In genomic region chr2:69781321-69782248, GRCh38 we compare ENCODE assay signal across 1 cellular context.
A peak's percentile ranks its signal among the peaks of the same experiment; 100 is the strongest.
TF ChIP-seq lines count a peak whose summit lies in the region.

No MANE protein-coding gene starts in this region.

TF ChIP-seq in HepG2, 621 proteins besides CTCF, POLR2A, EP300 and RAD21 (continued from another document and continues in another):
- TF ChIP-seq ZXDC (CRISPR knock-in tag; IDR thresholded peaks at IDR 0.05) (no peak), ZZZ3 (CRISPR knock-in tag; IDR thresholded peaks at IDR 0.05; ENCODE audit: borderline replicate concordance) (no peak), CCAR2 (optimal IDR thresholded peaks at IDR 0.05; ENCODE audit: low read depth, low read length) (no peak), NFYC (CRISPR knock-in tag; IDR thresholded peaks at IDR 0.05) (no peak), ZNF264 (CRISPR knock-in tag; IDR thresholded peaks at IDR 0.05) (peak; percentile 90), HES4 (CRISPR knock-in tag; IDR thresholded peaks at IDR 0.05; ENCODE audit: borderline replicate concordance) (no peak), MAFG (CRISPR knock-in tag; IDR thresholded peaks at IDR 0.05) (no peak), ZNF790 (CRISPR knock-in tag; IDR thresholded peaks at IDR 0.05; ENCODE audit: borderline replicate concordance) (no peak), ZNF513 (CRISPR knock-in tag; conservative IDR thresholded peaks at IDR 0.05) (no peak), HCFC1 (IDR thresholded peaks at IDR 0.05; ENCODE audit: low read depth, low read length) (no peak), SMYD3 (CRISPR knock-in tag; IDR thresholded peaks at IDR 0.05) (peak; percentile 89; the same call in 1 of the 2 replicates), KLF13 (CRISPR knock-in tag; IDR thresholded peaks at IDR 0.05) (no peak), ZNF572 (CRISPR knock-in tag; IDR thresholded peaks at IDR 0.05) (no peak), HMGA1 (CRISPR knock-in tag; conservative IDR thresholded peaks at IDR 0.05) (no peak), SIX4 (CRISPR knock-in tag; IDR thresholded peaks at IDR 0.05) (peak; percentile 93), SAP130 (CRISPR knock-in tag; IDR thresholded peaks at IDR 0.05; ENCODE audit: low read depth) (peak; percentile 96), ZNF614 (CRISPR knock-in tag; IDR thresholded peaks at IDR 0.05; ENCODE audit: borderline replicate concordance) (peak; percentile 94), ZNF552 (CRISPR knock-in tag; IDR thresholded peaks at IDR 0.05; ENCODE audit: borderline replicate concordance) (no peak; the same call in 1 of the 2 replicates), PRDM15 (CRISPR knock-in tag; IDR thresholded peaks at IDR 0.05) (no peak), PRDM4 (CRISPR knock-in tag; IDR thresholded peaks at IDR 0.05; ENCODE audit: borderline replicate concordance) (no peak), MAZ (IDR thresholded peaks at IDR 0.05; ENCODE audit: borderline replicate concordance, low read depth, low read length) (no peak), MAZ (CRISPR knock-in tag; IDR thresholded peaks at IDR 0.05; ENCODE audit: low read depth) (peak; percentile 69), SNAI1 (CRISPR knock-in tag; IDR thresholded peaks at IDR 0.05; ENCODE audit: borderline replicate concordance) (no peak), ZNF160 (CRISPR knock-in tag; IDR thresholded peaks at IDR 0.05) (no peak), ZNF337 (CRISPR knock-in tag; IDR thresholded peaks at IDR 0.05; ENCODE audit: borderline replicate concordance, low read depth) (peak; percentile 82; the same call in 1 of the 2 replicates), ZNF615 (CRISPR knock-in tag; IDR thresholded peaks at IDR 0.05; ENCODE audit: borderline replicate concordance) (peak; percentile 39; the same call in 1 of the 2 replicates), CHD2 (IDR thresholded peaks at IDR 0.05; ENCODE audit: low read depth, low read length) (no peak), HHEX (CRISPR knock-in tag; IDR thresholded peaks at IDR 0.05) (peak; percentile 87), ZFP41 (CRISPR knock-in tag; IDR thresholded peaks at IDR 0.05; ENCODE audit: borderline replicate concordance) (no peak), MED13 (CRISPR knock-in tag; IDR thresholded peaks at IDR 0.05) (peak; percentile 88), PHF21A (CRISPR knock-in tag; IDR thresholded peaks at IDR 0.05) (peak; percentile 98), MEF2D (CRISPR knock-in tag; IDR thresholded peaks at IDR 0.05) (peak; percentile 98), GABPA (IDR thresholded peaks at IDR 0.05; ENCODE audit: low read depth, low read length) (no peak), GABPA (CRISPR knock-in tag; IDR thresholded peaks at IDR 0.05; ENCODE audit: low read depth) (peak; percentile 55; the same call in 1 of the 2 replicates), ZNF761 (CRISPR knock-in tag; conservative IDR thresholded peaks at IDR 0.05) (no peak), NFKBIZ (CRISPR knock-in tag; IDR thresholded peaks at IDR 0.05) (peak; percentile 99), ZNF510 (CRISPR knock-in tag; IDR thresholded peaks at IDR 0.05; ENCODE audit: low read depth) (no peak), RARA (CRISPR knock-in tag; IDR thresholded peaks at IDR 0.05) (peak; percentile 100), CEBPG (CRISPR knock-in tag; IDR thresholded peaks at IDR 0.05) (peak; percentile 98), RNF2 (conservative IDR thresholded peaks at IDR 0.05; ENCODE audit: low read depth) (no peak), ZNF121 (CRISPR knock-in tag; IDR thresholded peaks at IDR 0.05) (no peak), GATAD2A (CRISPR knock-in tag; IDR thresholded peaks at IDR 0.05) (peak; percentile 100), RNF219 (CRISPR knock-in tag; IDR thresholded peaks at IDR 0.05) (no peak), TRAFD1 (CRISPR knock-in tag; IDR thresholded peaks at IDR 0.05; ENCODE audit: borderline replicate concordance) (peak; percentile 73; the same call in 1 of the 2 replicates), CEBPB (IDR thresholded peaks at IDR 0.05; ENCODE audit: borderline replicate concordance, low read depth, low read length) (peak; percentile 99)
- TF ChIP-seq, protein P1, sequence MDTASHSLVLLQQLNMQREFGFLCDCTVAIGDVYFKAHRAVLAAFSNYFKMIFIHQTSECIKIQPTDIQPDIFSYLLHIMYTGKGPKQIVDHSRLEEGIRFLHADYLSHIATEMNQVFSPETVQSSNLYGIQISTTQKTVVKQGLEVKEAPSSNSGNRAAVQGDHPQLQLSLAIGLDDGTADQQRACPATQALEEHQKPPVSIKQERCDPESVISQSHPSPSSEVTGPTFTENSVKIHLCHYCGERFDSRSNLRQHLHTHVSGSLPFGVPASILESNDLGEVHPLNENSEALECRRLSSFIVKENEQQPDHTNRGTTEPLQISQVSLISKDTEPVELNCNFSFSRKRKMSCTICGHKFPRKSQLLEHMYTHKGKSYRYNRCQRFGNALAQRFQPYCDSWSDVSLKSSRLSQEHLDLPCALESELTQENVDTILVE (CRISPR knock-in tag; IDR thresholded peaks at IDR 0.05): peak; percentile 91
- TF ChIP-seq, protein P2, sequence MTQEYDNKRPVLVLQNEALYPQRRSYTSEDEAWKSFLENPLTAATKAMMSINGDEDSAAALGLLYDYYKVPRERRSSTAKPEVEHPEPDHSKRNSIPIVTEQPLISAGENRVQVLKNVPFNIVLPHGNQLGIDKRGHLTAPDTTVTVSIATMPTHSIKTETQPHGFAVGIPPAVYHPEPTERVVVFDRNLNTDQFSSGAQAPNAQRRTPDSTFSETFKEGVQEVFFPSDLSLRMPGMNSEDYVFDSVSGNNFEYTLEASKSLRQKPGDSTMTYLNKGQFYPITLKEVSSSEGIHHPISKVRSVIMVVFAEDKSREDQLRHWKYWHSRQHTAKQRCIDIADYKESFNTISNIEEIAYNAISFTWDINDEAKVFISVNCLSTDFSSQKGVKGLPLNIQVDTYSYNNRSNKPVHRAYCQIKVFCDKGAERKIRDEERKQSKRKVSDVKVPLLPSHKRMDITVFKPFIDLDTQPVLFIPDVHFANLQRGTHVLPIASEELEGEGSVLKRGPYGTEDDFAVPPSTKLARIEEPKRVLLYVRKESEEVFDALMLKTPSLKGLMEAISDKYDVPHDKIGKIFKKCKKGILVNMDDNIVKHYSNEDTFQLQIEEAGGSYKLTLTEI (CRISPR knock-in tag; conservative IDR thresholded peaks at IDR 0.05): no peak
- TF ChIP-seq, protein P3, sequence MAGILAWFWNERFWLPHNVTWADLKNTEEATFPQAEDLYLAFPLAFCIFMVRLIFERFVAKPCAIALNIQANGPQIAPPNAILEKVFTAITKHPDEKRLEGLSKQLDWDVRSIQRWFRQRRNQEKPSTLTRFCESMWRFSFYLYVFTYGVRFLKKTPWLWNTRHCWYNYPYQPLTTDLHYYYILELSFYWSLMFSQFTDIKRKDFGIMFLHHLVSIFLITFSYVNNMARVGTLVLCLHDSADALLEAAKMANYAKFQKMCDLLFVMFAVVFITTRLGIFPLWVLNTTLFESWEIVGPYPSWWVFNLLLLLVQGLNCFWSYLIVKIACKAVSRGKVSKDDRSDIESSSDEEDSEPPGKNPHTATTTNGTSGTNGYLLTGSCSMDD (CRISPR knock-in tag; IDR thresholded peaks at IDR 0.05): no peak
